ENCODE assay signal across 12 cellular contexts in genomic region chr22:31692186-31692886, GRCh38. TPM values are rescaled to one million over a fixed set of nuclear protein-coding genes. Genes with fewer than 3 reads are reported as not detected.
DNase-seq lines count a peak whose midpoint lies in the region; ATAC-seq and TF ChIP-seq lines count a peak whose summit lies in the region.
"Had no signal": no experiment of that assay in that cellular context is flagged by ENCODE, and none has a peak within 500 bp of the region (broad histone marks: within the 10 kb centered on the region; RNA-seq: fewer than 3 reads in every experiment).

No MANE protein-coding gene starts in this region.

- H3K27ac ChIP-seq in epithelial cell of prostate = peak overlapping the region; percentile 2
- H3K27ac ChIP-seq: ovary had no signal

- H3K9me3 Mint-ChIP-seq in activated naive CD4-positive, alpha-beta T cell treated with anti-CD3 and anti-CD28 coated beads for 36 hours = no peaks in the 10 kb centered on the region
- H3K9me3 Mint-ChIP-seq in T-cell = no peaks in the 10 kb centered on the region
- H3K9me3 Mint-ChIP-seq in stimulated activated naive CD8-positive, alpha-beta T cell treated with anti-CD3 and anti-CD28 coated beads, Interleukin-15, amount 100 ng/mL, for 72 hours = no peaks in the 10 kb centered on the region
- H3K9me3 Mint-ChIP-seq in CD14-positive monocyte = peaks cover 0 to 2% (median 0%) of the 10 kb centered on the region in 7 donors
- H3K9me3 Mint-ChIP-seq: dendritic cell treated with granulocyte-macrophage colony-stimulating factor and Interleukin-4, amounts not matched to agents 40 ng/mL and 50 ng/mL, for 4 days had no signal

- peaks cover 17% of the 10 kb centered on the region for H3K4me1 Mint-ChIP-seq in activated naive CD4-positive, alpha-beta T cell treated with anti-CD3 and anti-CD28 coated beads for 36 hours (ENCODE audit: low read depth)
- H3K4me1 Mint-ChIP-seq in T-cell (peaks cover 0 to 22% (median 15%) of the 10 kb centered on the region in 3 donors), CD14-positive monocyte (peaks cover 11% of the 10 kb centered on the region)
- peaks cover 24% of the 10 kb centered on the region for H3K4me1 Mint-ChIP-seq in stimulated activated naive CD8-positive, alpha-beta T cell treated with anti-CD3 and anti-CD28 coated beads, Interleukin-15, amount 100 ng/mL, for 72 hours

- no peak for TF ChIP-seq CTCF in CD14-positive monocyte (IDR thresholded peaks at IDR 0.05)

- CTCF ChIA-PET in activated naive CD4-positive, alpha-beta T cell treated with anti-CD3 and anti-CD28 coated beads for 36 hours (lab: Charles Lee) = interaction anchor here (1.5 kb wide), 1 partner anchor 27 kb away, joined by 4 read pairs; no protein-coding TSS in a partner anchor
- CTCF ChIA-PET in T-cell (lab: Charles Lee) = no interaction called here

- peaks cover 23% of the 10 kb centered on the region for H3K36me3 Mint-ChIP-seq in activated naive CD4-positive, alpha-beta T cell treated with anti-CD3 and anti-CD28 coated beads for 36 hours (ENCODE audit: low read depth)
- H3K36me3 Mint-ChIP-seq in T-cell (peaks cover 42% of the 10 kb centered on the region), CD14-positive monocyte (peaks cover 59 to 97% of the 10 kb centered on the region in 2 donors)

- no peaks in the 10 kb centered on the region for H3K27me3 Mint-ChIP-seq in activated naive CD4-positive, alpha-beta T cell treated with anti-CD3 and anti-CD28 coated beads for 36 hours (ENCODE audit: low read depth)
- no peaks in the 10 kb centered on the region for H3K27me3 Mint-ChIP-seq in T-cell
- no peaks in the 10 kb centered on the region for H3K27me3 Mint-ChIP-seq in stimulated activated naive CD8-positive, alpha-beta T cell treated with anti-CD3 and anti-CD28 coated beads, Interleukin-15, amount 100 ng/mL, for 72 hours
- H3K27me3 Mint-ChIP-seq in CD14-positive monocyte (ENCODE audit: low read depth in 3 of 3) = peaks cover 0 to 2% (median 2%) of the 10 kb centered on the region in 3 donors
- H3K27me3 Mint-ChIP-seq: dendritic cell treated with granulocyte-macrophage colony-stimulating factor and Interleukin-4, amounts not matched to agents 40 ng/mL and 50 ng/mL, for 4 days had no signal

- POLR2A ChIA-PET in T-cell (lab: Charles Lee) = interaction anchor here in 1 of 2 donors (0.7 kb wide), 1 partner anchor 30 kb away, joined by 5 read pairs; the partner anchor contains the start of gene PISD

- H3K4me3 Mint-ChIP-seq in activated naive CD4-positive, alpha-beta T cell treated with anti-CD3 and anti-CD28 coated beads for 36 hours = no peak overlapping the region
- H3K4me3 Mint-ChIP-seq in T-cell (no peak overlapping the region), CD14-positive monocyte (no peak overlapping the region)
- H3K4me3 Mint-ChIP-seq in stimulated activated naive CD8-positive, alpha-beta T cell treated with anti-CD3 and anti-CD28 coated beads, Interleukin-15, amount 100 ng/mL, for 72 hours = peak overlapping the region; percentile 21 to 51
- H3K4me3 Mint-ChIP-seq: dendritic cell treated with granulocyte-macrophage colony-stimulating factor and Interleukin-4, amounts not matched to agents 40 ng/mL and 50 ng/mL, for 4 days had no signal

- DNase-seq in activated naive CD4-positive, alpha-beta T cell treated with anti-CD3 and anti-CD28 coated beads for 36 hours = peak; percentile 8
- DNase-seq in activated naive CD4-positive, alpha-beta T cell treated with Interleukin-2 at 50 U/mL for 16 hours = no peak
- no peak for DNase-seq in T-cell
- no peak for DNase-seq in epithelial cell of prostate (ENCODE audit: low read depth, low spot score)
- DNase-seq in stimulated activated naive CD8-positive, alpha-beta T cell treated with anti-CD3 and anti-CD28 coated beads, Interleukin-15, amount 100 ng/mL, for 72 hours = peak in 1 of 2 donors; percentile 13
- DNase-seq in NCI-H2029 treated with DMSO at 0.1 percent for 48 hours (lab: John Stamatoyannopoulos, UW) = no peak
- DNase-seq in CD14-positive monocyte (ENCODE audit: low spot score) = no peak
- DNase-seq in ecto neural progenitor cell (ENCODE audit: low spot score) = no peak
- DNase-seq: activated CD4-positive, alpha-beta T cell treated with anti-CD3 and anti-CD28 coated beads, Interleukin-2, amount 50 U/mL, for 4 hours; kidney glomerular epithelial cell; ovary had no signal

- intact Hi-C loops in activated naive CD4-positive, alpha-beta T cell treated with anti-CD3 and anti-CD28 coated beads for 36 hours (cut with micrococcal nuclease) = no loop called here
- intact Hi-C loops in CD14-positive monocyte (cut with micrococcal nuclease) = no loop called here

- peak in 3 of 4 experiments; percentile 78 to 98 (median 92) for ATAC-seq in T-cell (replicated peaks in 1 of 4)
- peak; percentile 94 for ATAC-seq in stimulated activated naive CD8-positive, alpha-beta T cell treated with anti-CD3 and anti-CD28 coated beads, Interleukin-15, amount 100 ng/mL, for 72 hours

- H3K27ac Mint-ChIP-seq in activated naive CD4-positive, alpha-beta T cell treated with anti-CD3 and anti-CD28 coated beads for 36 hours = peak overlapping the region; percentile 30
- H3K27ac Mint-ChIP-seq in T-cell (peak overlapping the region; percentile 84 to 86), CD14-positive monocyte (peak overlapping the region in 3 of 7 donors; percentile 18 to 48 (median 25))
- peak overlapping the region; percentile 27 to 40 for H3K27ac Mint-ChIP-seq in stimulated activated naive CD8-positive, alpha-beta T cell treated with anti-CD3 and anti-CD28 coated beads, Interleukin-15, amount 100 ng/mL, for 72 hours
- H3K27ac Mint-ChIP-seq: dendritic cell treated with granulocyte-macrophage colony-stimulating factor and Interleukin-4, amounts not matched to agents 40 ng/mL and 50 ng/mL, for 4 days had no signal

RNA-seq across cellular contexts. Expression of gene PISD, which starts 30.3 kb away (rescaled TPM):
- 10 to 100 TPM; 45.6 to 45.7 TPM for total RNA-seq in activated naive CD4-positive, alpha-beta T cell treated with anti-CD3 and anti-CD28 coated beads for 36 hours
- 10 to 100 TPM; 35.0 to 44.2 (median 39.3) TPM for total RNA-seq in T-cell
- 10 to 100 TPM; 38.1 to 45.3 TPM for polyA plus RNA-seq in CD14-positive monocyte

RNA-seq across cellular contexts. Expression of gene PRR14L, which starts 57.6 kb away (rescaled TPM):
- 10 to 100 TPM; 28.7 to 31.8 TPM for total RNA-seq in activated naive CD4-positive, alpha-beta T cell treated with anti-CD3 and anti-CD28 coated beads for 36 hours
- 10 to 100 TPM; 48.0 to 63.0 (median 55.6) TPM for total RNA-seq in T-cell
- 10 to 100 TPM; 14.6 to 41.4 TPM for polyA plus RNA-seq in CD14-positive monocyte

Comparison
In these comparisons a context has a peak if more than half of its experiments do, and no peak if none do; other contexts are left out.
1. H3K4me3 Mint-ChIP-seq: peak in stimulated activated naive CD8-positive, alpha-beta T cell treated with anti-CD3 and anti-CD28 coated beads, Interleukin-15, amount 100 ng/mL, for 72 hours (2 of 2); none in activated naive CD4-positive, alpha-beta T cell treated with anti-CD3 and anti-CD28 coated beads for 36 hours (single experiment), T-cell (0 of 3) and CD14-positive monocyte (0 of 2).